ENCODE assay signal across 8 cellular contexts in the genomic region with DNA sequence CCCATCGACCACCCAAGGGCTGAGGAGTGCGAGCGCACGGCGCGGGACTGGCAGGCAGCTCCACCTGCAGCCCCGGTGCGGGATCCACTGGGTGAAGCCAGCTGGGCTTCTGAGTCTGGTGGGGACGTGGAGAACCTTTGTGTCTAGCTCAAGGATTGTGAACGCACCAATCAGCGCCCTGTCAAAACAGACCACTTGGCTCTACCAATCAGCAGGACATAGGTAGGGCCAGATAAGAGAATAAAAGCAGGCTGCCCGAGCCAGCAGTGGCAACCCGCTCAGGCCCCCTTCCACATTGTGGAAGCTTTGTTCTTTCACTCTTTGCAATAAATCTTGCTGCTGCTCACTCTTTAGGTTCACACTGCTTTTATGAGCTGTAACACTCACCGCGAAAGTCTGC. TPM values are rescaled to one million over a fixed set of nuclear protein-coding genes. Genes with fewer than 3 reads are reported as not detected.
"Had no signal": no experiment of that assay in that cellular context is flagged by ENCODE, and none has a peak within 500 bp of the region (broad histone marks: within the 10 kb centered on the region; RNA-seq: fewer than 3 reads in every experiment).

No MANE protein-coding gene starts in this region.

RNA-seq across cellular contexts. Expression of gene CYP4F2, which starts 2.2 kb away (rescaled TPM):
- total RNA-seq: heart left ventricle, pulmonary artery endothelial cell had no signal
- polyA plus RNA-seq: heart left ventricle, ovary, SK-N-SH had no signal

RNA-seq across cellular contexts. Expression of gene CYP4F11, which starts 34.3 kb away (rescaled TPM):
- total RNA-seq: pulmonary artery endothelial cell had no signal

RNA-seq across cellular contexts. Expression of gene OR10H4, which starts 48.8 kb away (rescaled TPM):
- total RNA-seq: gastrocnemius medialis, heart left ventricle, lower leg skin, mucosa of descending colon, ovary, pulmonary artery endothelial cell had no signal
- polyA plus RNA-seq: esophagus, heart left ventricle, ovary, SK-N-SH had no signal
